In genomic region chr5:180381428-180381827, GRCh38 we compare ENCODE assay signal across 16 cellular contexts. TPM values are rescaled to one million over a fixed set of nuclear protein-coding genes. Genes with fewer than 3 reads are reported as not detected.
"Had no signal": no experiment of that assay in that cellular context is flagged by ENCODE, and none has a peak within 500 bp of the region (broad histone marks: within the 10 kb centered on the region; RNA-seq: fewer than 3 reads in every experiment).

No MANE protein-coding gene starts in this region.

- H3K4me1 Mint-ChIP-seq: activated CD4-positive, alpha-beta T cell treated with anti-CD3 and anti-CD28 coated beads, Interleukin-2, amount 10 ng/mL, durations not matched to agents 7 days and 5 days; activated naive CD8-positive, alpha-beta T cell treated with anti-CD3 and anti-CD28 coated beads, Interleukin-2, amount 10 ng/mL, durations not matched to agents 7 days and 5 days; natural killer cell had no signal

- H3K9me3 ChIP-seq: body of pancreas, esophagus squamous epithelium, spleen had no signal

- H3K36me3 Mint-ChIP-seq: activated naive CD8-positive, alpha-beta T cell treated with anti-CD3 and anti-CD28 coated beads, Interleukin-2, amount 10 ng/mL, durations not matched to agents 7 days and 5 days; natural killer cell; stimulated activated naive B cell treated with anti-CD40 and anti-IgM and Interleukin-4, amounts not matched to agents 10 μg/mL and 1 μg/mL and 100 μg/mL, for 72 hours had no signal

- H3K4me3 Mint-ChIP-seq: activated CD4-positive, alpha-beta T cell treated with anti-CD3 and anti-CD28 coated beads, Interleukin-2, amount 10 ng/mL, durations not matched to agents 7 days and 5 days; activated CD8-positive, alpha-beta T cell treated with anti-CD3 and anti-CD28 coated beads, Interleukin-2, amount 10 ng/mL, durations not matched to agents 7 days and 5 days; activated naive CD8-positive, alpha-beta T cell treated with anti-CD3 and anti-CD28 coated beads, Interleukin-2, amount 10 ng/mL, durations not matched to agents 7 days and 5 days; activated T-cell treated with anti-CD3 and anti-CD28 coated beads, Interleukin-2, amount 50 U/mL, for 24 hours; effector memory CD8-positive, alpha-beta T cell; natural killer cell; stimulated activated naive B cell treated with anti-CD40 and anti-IgM and Interleukin-4, amounts not matched to agents 10 μg/mL and 1 μg/mL and 100 μg/mL, for 72 hours had no signal

- H3K4me3 ChIP-seq: body of pancreas, esophagus squamous epithelium, spleen had no signal

- DNase-seq: activated CD4-positive, alpha-beta T cell treated with anti-CD3 and anti-CD28 coated beads, Interleukin-2, amount 10 ng/mL, durations not matched to agents 7 days and 5 days; activated CD8-positive, alpha-beta T cell treated with anti-CD3 and anti-CD28 coated beads, Interleukin-2, amount 10 ng/mL, durations not matched to agents 7 days and 5 days; activated naive CD4-positive, alpha-beta T cell treated with Interleukin-2 at 50 U/mL for 16 hours; activated naive CD8-positive, alpha-beta T cell treated with anti-CD3 and anti-CD28 coated beads, Interleukin-2, amount 10 ng/mL, durations not matched to agents 7 days and 5 days; activated T-cell treated with anti-CD3 and anti-CD28 coated beads, Interleukin-2, amount 50 U/mL, for 24 hours; amygdala; caudate nucleus; effector memory CD8-positive, alpha-beta T cell; esophagus squamous epithelium; natural killer cell; occipital lobe; spleen; stimulated activated CD4-positive, alpha-beta T cell treated with anti-CD3 and anti-CD28 coated beads, Interleukin-4, amount 100 ng/mL, for 4 hours; stimulated activated naive B cell treated with anti-CD40 and anti-IgM and Interleukin-4, amounts not matched to agents 10 μg/mL and 1 μg/mL and 100 μg/mL, for 72 hours had no signal

- H3K36me3 ChIP-seq: esophagus squamous epithelium, spleen had no signal

- H3K4me1 ChIP-seq: body of pancreas, esophagus squamous epithelium, spleen had no signal

- H3K9me3 Mint-ChIP-seq: activated CD4-positive, alpha-beta T cell treated with anti-CD3 and anti-CD28 coated beads, Interleukin-2, amount 10 ng/mL, durations not matched to agents 7 days and 5 days; activated naive CD8-positive, alpha-beta T cell treated with anti-CD3 and anti-CD28 coated beads, Interleukin-2, amount 10 ng/mL, durations not matched to agents 7 days and 5 days; activated T-cell treated with anti-CD3 and anti-CD28 coated beads, Interleukin-2, amount 50 U/mL, for 24 hours; activated T-helper 2 cell treated with anti-CD3 and anti-CD28 coated beads, Interferon-gamma antibody, Interleukin-2, Interleukin-4, amounts not matched to agents 10 μg/mL and 5 μg/mL and 100 μg/mL, durations not matched to agents 14 hours and 24 hours and 36 hours; effector memory CD8-positive, alpha-beta T cell; natural killer cell; stimulated activated naive B cell treated with anti-CD40 and anti-IgM and Interleukin-4, amounts not matched to agents 10 μg/mL and 1 μg/mL and 100 μg/mL, for 72 hours had no signal

- H3K27ac ChIP-seq: body of pancreas, esophagus squamous epithelium, spleen had no signal

- H3K27me3 Mint-ChIP-seq: activated CD4-positive, alpha-beta T cell treated with anti-CD3 and anti-CD28 coated beads, Interleukin-2, amount 10 ng/mL, durations not matched to agents 7 days and 5 days had no signal

- H3K27ac Mint-ChIP-seq: activated CD4-positive, alpha-beta T cell treated with anti-CD3 and anti-CD28 coated beads, Interleukin-2, amount 10 ng/mL, durations not matched to agents 7 days and 5 days; activated CD8-positive, alpha-beta T cell treated with anti-CD3 and anti-CD28 coated beads, Interleukin-2, amount 10 ng/mL, durations not matched to agents 7 days and 5 days; activated naive CD8-positive, alpha-beta T cell treated with anti-CD3 and anti-CD28 coated beads, Interleukin-2, amount 10 ng/mL, durations not matched to agents 7 days and 5 days; activated T-cell treated with anti-CD3 and anti-CD28 coated beads, Interleukin-2, amount 50 U/mL, for 24 hours; activated T-helper 2 cell treated with anti-CD3 and anti-CD28 coated beads, Interferon-gamma antibody, Interleukin-2, Interleukin-4, amounts not matched to agents 10 μg/mL and 5 μg/mL and 100 μg/mL, durations not matched to agents 14 hours and 24 hours and 36 hours; effector memory CD8-positive, alpha-beta T cell; natural killer cell; stimulated activated naive B cell treated with anti-CD40 and anti-IgM and Interleukin-4, amounts not matched to agents 10 μg/mL and 1 μg/mL and 100 μg/mL, for 72 hours had no signal

- ATAC-seq: activated CD8-positive, alpha-beta T cell treated with anti-CD3 and anti-CD28 coated beads, Interleukin-2, amount 10 ng/mL, durations not matched to agents 7 days and 5 days; body of pancreas; effector memory CD8-positive, alpha-beta T cell; natural killer cell; stimulated activated naive B cell treated with anti-CD40 and anti-IgM and Interleukin-4, amounts not matched to agents 10 μg/mL and 1 μg/mL and 100 μg/mL, for 72 hours had no signal

- H3K27me3 ChIP-seq: body of pancreas had no signal

RNA-seq across cellular contexts. Expression of gene GFPT2, which starts 28.3 kb away (rescaled TPM):
- total RNA-seq: activated T-helper 2 cell treated with anti-CD3 and anti-CD28 coated beads, Interferon-gamma antibody, Interleukin-2, Interleukin-4, amounts not matched to agents 10 μg/mL and 5 μg/mL and 100 μg/mL, durations not matched to agents 14 hours and 24 hours and 36 hours had no signal
